15 cellular contexts compared by ENCODE assay signal in the genomic region with DNA sequence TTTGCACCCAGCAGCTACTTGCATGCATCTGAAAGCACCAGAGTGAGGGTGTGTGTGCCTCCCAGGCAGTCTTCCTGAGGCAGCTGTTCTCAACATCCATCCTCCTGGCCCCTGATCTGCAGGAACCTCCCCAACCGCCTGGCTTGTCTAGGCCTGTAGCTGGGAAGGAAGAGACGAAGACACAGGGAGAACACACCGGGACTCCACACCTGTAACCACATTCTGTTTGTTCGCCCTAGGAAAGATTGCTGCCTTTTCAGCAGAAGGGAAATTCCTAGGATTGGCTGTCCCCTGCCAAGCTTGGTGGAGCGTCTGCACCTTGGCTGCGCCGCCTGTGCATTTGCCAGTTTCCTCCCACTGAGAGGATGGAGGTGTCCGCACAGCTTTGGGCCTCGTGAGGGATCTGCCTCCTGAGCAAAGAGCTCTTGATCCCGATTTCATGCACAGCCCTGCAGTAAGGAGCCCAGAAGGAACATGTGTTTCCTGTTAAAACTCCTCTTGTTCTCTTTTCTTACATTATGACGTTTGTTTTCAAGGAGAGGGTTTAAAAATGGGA.
DNase-seq lines count a peak whose midpoint lies in the region; ATAC-seq lines count a peak whose summit lies in the region.
"Had no signal": no experiment of that assay in that cellular context is flagged by ENCODE, and none has a peak within 500 bp of the region (broad histone marks: within the 10 kb centered on the region; RNA-seq: fewer than 3 reads in every experiment).

No MANE protein-coding gene starts in this region.

- no peak overlapping the region for H2BK120ac ChIP-seq in neuronal stem cell (ENCODE audit: low read depth, low read length)

- no peak overlapping the region for H2BK15ac ChIP-seq in neuronal stem cell (ENCODE audit: low read length)

- no peaks in the 10 kb centered on the region for H4K20me1 ChIP-seq in BLaER1 treated with 17β-estradiol and CSF1 and Interleukin-3, amounts not matched to agents 10 nM and 100 nM

- H3K9ac ChIP-seq in BLaER1 treated with 17β-estradiol and CSF1 and Interleukin-3, amounts not matched to agents 10 nM and 100 nM, result peak overlapping the region in 1 of 11 experiments; percentile 17; a peak in 2 of 22 replicates
- H3K9ac ChIP-seq in neuronal stem cell (ENCODE audit: low read depth, low read length, poor library complexity), result peak overlapping the region; percentile 50

- H3K36me3 ChIP-seq in BLaER1 treated with 17β-estradiol and CSF1 and Interleukin-3, amounts not matched to agents 10 nM and 100 nM, result peaks cover 0 to 42% (median 8%) of the 10 kb centered on the region in 11 experiments; a peak in 11 of 22 replicates
- peaks cover 0 to 22% of the 10 kb centered on the region in 2 donors for H3K36me3 ChIP-seq in neuronal stem cell (replicated peaks in 1 of 2; ENCODE audit: control insufficient read depth in 2 of 2, insufficient read depth in 2 of 2, low read length in 2 of 2)
- H3K36me3 ChIP-seq: pancreas had no signal

- peak overlapping the region; percentile 59 for H2BK5ac ChIP-seq in neuronal stem cell (ENCODE audit: low read length)

- no CpG with 5 or more reads among the region's 11 CpGs for WGBS in neuronal stem cell (ENCODE audit: extremely low coverage in 2 of 2, insufficient read length in 2 of 2, insufficient replicate concordance in 1 of 2), 2 donors

- no peaks in the 10 kb centered on the region for H3K9me3 Mint-ChIP-seq in activated naive CD8-positive, alpha-beta T cell treated with anti-CD3 and anti-CD28 coated beads, Interleukin-2, amount 50 U/mL, for 24 hours
- H3K9me3 Mint-ChIP-seq: activated naive CD8-positive, alpha-beta T cell treated with anti-CD3 and anti-CD28 coated beads, Interleukin-2, amount 10 ng/mL, durations not matched to agents 7 days and 5 days; HFFc6 had no signal

- H3K4me3 ChIP-seq in BLaER1 treated with 17β-estradiol and CSF1 and Interleukin-3, amounts not matched to agents 10 nM and 100 nM, result no peak overlapping the region
- H3K4me3 ChIP-seq in neuronal stem cell (ENCODE audit: low read length in 2 of 2), result no peak overlapping the region
- H3K4me3 ChIP-seq: pancreas had no signal

- no peaks in the 10 kb centered on the region for H3K9me3 ChIP-seq in BLaER1 treated with 17β-estradiol and CSF1 and Interleukin-3, amounts not matched to agents 10 nM and 100 nM (replicated peaks in 1 of 11)
- H3K9me3 ChIP-seq in neuronal stem cell (replicated peaks in 1 of 2; ENCODE audit: control insufficient read depth in 2 of 2, insufficient read depth in 1 of 2, low read depth in 1 of 2, low read length in 2 of 2), result no peaks in the 10 kb centered on the region
- H3K9me3 ChIP-seq: pancreas had no signal

- intact Hi-C loops in posterior vena cava (cut with DNase I), result no loop called here

- no peak overlapping the region for H3K23ac ChIP-seq in neuronal stem cell (ENCODE audit: low read depth, low read length, poor library complexity)

- no peak overlapping the region for H4K8ac ChIP-seq in neuronal stem cell (ENCODE audit: low read depth, low read length)

- peak overlapping the region; percentile 75 for H3K14ac ChIP-seq in neuronal stem cell (ENCODE audit: low read length)

- ATAC-seq in HG02588 (IDR thresholded peaks at IDR 0.05; ENCODE audit: unreplicated experiment), result no peak
- no peak for ATAC-seq in activated naive CD8-positive, alpha-beta T cell treated with anti-CD3 and anti-CD28 coated beads, Interleukin-2, amount 50 U/mL, for 24 hours

- DNase-seq in NCI-H69 (lab: John Stamatoyannopoulos, UW) (peak; percentile 63), epithelial cell of prostate (ENCODE audit: low read depth, low spot score) (peak; percentile 67), neuronal stem cell (ENCODE audit: low spot score) (no peak), NOMO-1 (lab: John Stamatoyannopoulos, UW; ENCODE audit: unreplicated experiment in 2 of 2) (no peak), posterior vena cava (ENCODE audit: low spot score) (no peak)
- no peak for DNase-seq in activated naive CD8-positive, alpha-beta T cell treated with anti-CD3 and anti-CD28 coated beads, Interleukin-2, amount 50 U/mL, for 24 hours
- DNase-seq: activated naive CD8-positive, alpha-beta T cell treated with anti-CD3 and anti-CD28 coated beads, Interleukin-2, amount 10 ng/mL, durations not matched to agents 7 days and 5 days; activated T-cell treated with anti-CD3 and anti-CD28 coated beads for 4 hours; erythroblast; HFFc6; NCI-H2107; pancreas had no signal

- H3K36me3 Mint-ChIP-seq in activated naive CD8-positive, alpha-beta T cell treated with anti-CD3 and anti-CD28 coated beads, Interleukin-2, amount 50 U/mL, for 24 hours (ENCODE audit: low read depth), result no peaks in the 10 kb centered on the region
- H3K36me3 Mint-ChIP-seq: activated naive CD8-positive, alpha-beta T cell treated with anti-CD3 and anti-CD28 coated beads, Interleukin-2, amount 10 ng/mL, durations not matched to agents 7 days and 5 days had no signal

- H3K4me1 Mint-ChIP-seq in activated naive CD8-positive, alpha-beta T cell treated with anti-CD3 and anti-CD28 coated beads, Interleukin-2, amount 50 U/mL, for 24 hours, result no peaks in the 10 kb centered on the region
- H3K4me1 Mint-ChIP-seq: activated naive CD8-positive, alpha-beta T cell treated with anti-CD3 and anti-CD28 coated beads, Interleukin-2, amount 10 ng/mL, durations not matched to agents 7 days and 5 days had no signal

- H4K91ac ChIP-seq in neuronal stem cell (ENCODE audit: low read depth, low read length, poor library complexity), result no peak overlapping the region

- H3K4me1 ChIP-seq in BLaER1 treated with 17β-estradiol and CSF1 and Interleukin-3, amounts not matched to agents 10 nM and 100 nM, result peaks cover 0 to 40% (median 8%) of the 10 kb centered on the region in 10 experiments; a peak in 11 of 20 replicates
- no peaks in the 10 kb centered on the region for H3K4me1 ChIP-seq in neuronal stem cell (ENCODE audit: control insufficient read depth in 2 of 2, insufficient read depth in 1 of 2, low read depth in 1 of 2, low read length in 2 of 2)
- H3K4me1 ChIP-seq: pancreas had no signal

- peak overlapping the region in 7 of 11 experiments; percentile 5 to 70 (median 28); a peak in 6 of 22 replicates for H3K27ac ChIP-seq in BLaER1 treated with 17β-estradiol and CSF1 and Interleukin-3, amounts not matched to agents 10 nM and 100 nM
- H3K27ac ChIP-seq in epithelial cell of prostate (peak overlapping the region; percentile 66), neuronal stem cell (replicated peaks; ENCODE audit: low read length) (no peak overlapping the region)
- H3K27ac ChIP-seq: HL-60, pancreas had no signal

- H3K4ac ChIP-seq in neuronal stem cell (ENCODE audit: low read length), result no peak overlapping the region

- H3K79me1 ChIP-seq in neuronal stem cell (ENCODE audit: low read depth, low read length), result no peaks in the 10 kb centered on the region

- H3K4me2 ChIP-seq in BLaER1 treated with 17β-estradiol and CSF1 and Interleukin-3, amounts not matched to agents 10 nM and 100 nM, result peak overlapping the region in 7 of 11 experiments; percentile 1 to 76 (median 50); a peak in 13 of 22 replicates
- H3K4me2 ChIP-seq in neuronal stem cell (ENCODE audit: insufficient read depth, low read length, poor library complexity, severe bottlenecking), result no peak overlapping the region

- no peaks in the 10 kb centered on the region for H3K27me3 ChIP-seq in BLaER1 treated with 17β-estradiol and CSF1 and Interleukin-3, amounts not matched to agents 10 nM and 100 nM
- no peaks in the 10 kb centered on the region for H3K27me3 ChIP-seq in neuronal stem cell (ENCODE audit: control insufficient read depth in 3 of 3, insufficient read depth in 3 of 3, low read depth in 1 of 3, low read length in 3 of 3)
- H3K27me3 ChIP-seq: pancreas had no signal

- no peak overlapping the region for H3K4me3 Mint-ChIP-seq in activated naive CD8-positive, alpha-beta T cell treated with anti-CD3 and anti-CD28 coated beads, Interleukin-2, amount 50 U/mL, for 24 hours
- H3K4me3 Mint-ChIP-seq: activated naive CD8-positive, alpha-beta T cell treated with anti-CD3 and anti-CD28 coated beads, Interleukin-2, amount 10 ng/mL, durations not matched to agents 7 days and 5 days; HFFc6 had no signal

- H3K18ac ChIP-seq in neuronal stem cell (ENCODE audit: low read length), result peak overlapping the region; percentile 25

- no peak overlapping the region for H3K27ac Mint-ChIP-seq in activated naive CD8-positive, alpha-beta T cell treated with anti-CD3 and anti-CD28 coated beads, Interleukin-2, amount 50 U/mL, for 24 hours
- H3K27ac Mint-ChIP-seq: activated naive CD8-positive, alpha-beta T cell treated with anti-CD3 and anti-CD28 coated beads, Interleukin-2, amount 10 ng/mL, durations not matched to agents 7 days and 5 days; HFFc6 had no signal

- H3K27me3 Mint-ChIP-seq in activated naive CD8-positive, alpha-beta T cell treated with anti-CD3 and anti-CD28 coated beads, Interleukin-2, amount 50 U/mL, for 24 hours, result no peaks in the 10 kb centered on the region
- H3K27me3 Mint-ChIP-seq: activated naive CD8-positive, alpha-beta T cell treated with anti-CD3 and anti-CD28 coated beads, Interleukin-2, amount 10 ng/mL, durations not matched to agents 7 days and 5 days had no signal

- H2AFZ ChIP-seq in neuronal stem cell (ENCODE audit: low read length), result no peak overlapping the region

- no peak overlapping the region for H2BK12ac ChIP-seq in neuronal stem cell (ENCODE audit: low read length)

- no peak overlapping the region for H2AK5ac ChIP-seq in neuronal stem cell (ENCODE audit: low read depth, low read length)

Comparison
In these comparisons a context has a peak if more than half of its experiments do, and no peak if none do; other contexts are left out.
1. DNase-seq: peak in NCI-H69 (single experiment) and epithelial cell of prostate (single experiment); none in neuronal stem cell (single experiment), NOMO-1 (0 of 2), activated naive CD8-positive, alpha-beta T cell treated with anti-CD3 and anti-CD28 coated beads, Interleukin-2, amount 50 U/mL, for 24 hours (single experiment) and posterior vena cava (single experiment).